7 cellular contexts compared by ENCODE assay signal in the genomic region with DNA sequence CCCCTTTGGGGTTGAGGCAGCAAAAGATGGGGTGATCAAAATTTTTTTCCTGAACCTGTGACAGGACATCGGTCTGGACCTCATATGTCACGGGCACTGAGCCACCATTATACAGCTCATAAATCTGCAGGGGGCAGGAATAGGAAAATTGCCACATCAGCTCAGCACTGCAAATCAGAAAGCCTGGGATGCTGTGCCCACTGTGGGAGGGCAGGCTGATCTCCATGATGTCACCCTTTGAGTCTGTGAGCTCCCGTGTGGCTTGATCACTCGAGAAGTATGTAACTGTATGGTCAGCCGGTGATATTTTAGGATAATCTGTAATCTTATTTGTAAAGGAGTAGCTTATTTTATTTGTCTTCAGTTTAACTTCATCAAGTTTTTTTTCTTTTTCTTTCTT. TPM values are rescaled to one million over a fixed set of nuclear protein-coding genes. Genes with fewer than 3 reads are reported as not detected.
"Had no signal": no experiment of that assay in that cellular context is flagged by ENCODE, and none has a peak within 500 bp of the region (broad histone marks: within the 10 kb centered on the region; RNA-seq: fewer than 3 reads in every experiment).

No MANE protein-coding gene starts in this region.

- H3K9ac ChIP-seq: GM23248 had no signal

- H3K36me3 ChIP-seq: HAP-1 had no signal

- H3K9me3 ChIP-seq: HAP-1 had no signal

- H3K4me3 ChIP-seq: GM23248, HAP-1 had no signal

- H2AFZ ChIP-seq: GM23248 had no signal

- DNase-seq: GM23248, GOT3, IMR-90 had no signal

- H3K27ac ChIP-seq: GM23248 had no signal

- H3K4me1 ChIP-seq: HAP-1 had no signal

RNA-seq across cellular contexts. Expression of a gene that starts 17.7 kb away (rescaled TPM):
- total RNA-seq: GM23248, H4, H7, HT-29, IMR-90 had no signal
- polyA plus RNA-seq: GM23248, IMR-90 had no signal

RNA-seq across cellular contexts. Expression of a gene that starts 25.9 kb away (rescaled TPM):
- total RNA-seq: GM23248, H4, H7, HT-29, IMR-90 had no signal
- polyA plus RNA-seq: GM23248, IMR-90 had no signal

RNA-seq across cellular contexts. Expression of a gene that starts 30.4 kb away (rescaled TPM):
- total RNA-seq: GM23248, H7, HT-29, IMR-90 had no signal
- polyA plus RNA-seq: IMR-90 had no signal

RNA-seq across cellular contexts. Expression of a gene that starts 49.8 kb away (rescaled TPM):
- total RNA-seq: GM23248, H4, IMR-90 had no signal
- polyA plus RNA-seq: GM23248, IMR-90 had no signal

RNA-seq across cellular contexts. Expression of a gene that starts 51.4 kb away (rescaled TPM):
- total RNA-seq: GM23248, HT-29, IMR-90 had no signal
- polyA plus RNA-seq: GM23248, IMR-90 had no signal
